8 cellular contexts compared by ENCODE assay signal in genomic region chr4:56655209-56655626, GRCh38. TPM values are rescaled to one million over a fixed set of nuclear protein-coding genes. Genes with fewer than 3 reads are reported as not detected.
DNase-seq lines count a peak whose midpoint lies in the region; ATAC-seq and TF ChIP-seq lines count a peak whose summit lies in the region.

No MANE protein-coding gene starts in this region.

- H3K36me3 ChIP-seq in SJSA1 (no peaks in the 10 kb centered on the region), ectodermal cell (ENCODE audit: control insufficient read depth, insufficient read depth, low read length) (no peaks in the 10 kb centered on the region), lung (ENCODE audit: control insufficient read depth in 2 of 2, insufficient read depth in 2 of 2, low read length in 2 of 2) (peaks cover 0 to 4% of the 10 kb centered on the region in 2 donors)

- ATAC-seq in lung (ENCODE audit: insufficient read depth, low FRiP score), result no peak
- ATAC-seq in GM18517 (IDR thresholded peaks at IDR 0.05; ENCODE audit: unreplicated experiment), result no peak

- TF ChIP-seq CTCF in GM10248 (IDR thresholded peaks at IDR 0.05; ENCODE audit: control extremely low read depth, extremely low read depth, low read depth, missing control alignments) (no peak), lung (IDR thresholded peaks at IDR 0.05; ENCODE audit: control extremely low read depth, extremely low read depth) (no peak)

- peaks cover 19% of the 10 kb centered on the region for H3K4me1 ChIP-seq in SJSA1 (replicated peaks)
- peaks cover 7% of the 10 kb centered on the region for H3K4me1 ChIP-seq in ectodermal cell (ENCODE audit: control insufficient read depth, insufficient read depth, low read length)
- peaks cover 0 to 18% of the 10 kb centered on the region in 2 donors for H3K4me1 ChIP-seq in lung (ENCODE audit: control insufficient read depth in 2 of 2, insufficient read depth in 2 of 2, low read length in 2 of 2)

- DNase-seq in GM10248 (ENCODE audit: extremely low spot score) (peak; percentile 20), SJSA1 (ENCODE audit: low read depth in 1 of 2, low spot score in 2 of 2) (peak; percentile 31 to 48), lung (ENCODE audit: low spot score) (no peak), NCI-H2029 treated with DMSO at 0.1 percent for 48 hours (lab: John Stamatoyannopoulos, UW) (no peak), D341Med (ENCODE audit: low spot score) (no peak)

- H3K9me3 ChIP-seq in SJSA1 (replicated peaks), result no peaks in the 10 kb centered on the region
- no peaks in the 10 kb centered on the region for H3K9me3 ChIP-seq in ectodermal cell (ENCODE audit: control insufficient read depth, low read length)
- no peaks in the 10 kb centered on the region for H3K9me3 ChIP-seq in lung (ENCODE audit: control insufficient read depth in 2 of 2, insufficient read depth in 1 of 2, low read length in 1 of 2)

- WGBS in ectodermal cell, 2 experiments, result 1 to 2% methylated on average over 28 of the region's 28 CpGs
- whole genome bisulfite sequencing in lung, 2 donors, result 7 to 22% methylated on average over 28 of the region's 28 CpGs

- no peak overlapping the region for H3K27ac ChIP-seq in SJSA1
- H3K27ac ChIP-seq in ectodermal cell (ENCODE audit: insufficient read depth, low read depth, low read length, poor library complexity, severe bottlenecking), result no peak overlapping the region
- H3K27ac ChIP-seq in lung (ENCODE audit: low read depth in 1 of 2, low read length in 1 of 2), result peak overlapping the region in 1 of 2 donors; percentile 51
- H3K27ac ChIP-seq in temporal lobe (ENCODE audit: low read depth, low read length), result peak overlapping the region; percentile 74

- H3K27me3 ChIP-seq in SJSA1 (replicated peaks) (peaks cover 13% of the 10 kb centered on the region), ectodermal cell (ENCODE audit: control insufficient read depth, insufficient read depth, low read length, poor library complexity, severe bottlenecking) (peaks cover 61% of the 10 kb centered on the region), lung (ENCODE audit: control insufficient read depth, insufficient read depth) (no peaks in the 10 kb centered on the region)

- peak overlapping the region; percentile 45 for H3K4me3 ChIP-seq in SJSA1
- H3K4me3 ChIP-seq in ectodermal cell (ENCODE audit: insufficient read depth, low read depth, low read length), result peak overlapping the region; percentile 43
- H3K4me3 ChIP-seq in lung, result peak overlapping the region; percentile 40

- CTCF ChIA-PET in GM10248 (lab: Yijun Ruan, JAX), result interaction anchor here (1.2 to 1.3 kb wide), 2 partner anchors 144 to 230 kb away, joined by 3 to 5 read pairs; no protein-coding TSS in a partner anchor

- POLR2A ChIA-PET in GM10248 (lab: Yijun Ruan, JAX), result no interaction called here

RNA-seq across cellular contexts. Expression of gene HOPX, which starts 25.9 kb away (rescaled TPM):
- 4.3 and 5.5 TPM in 2 replicates for total RNA-seq in SJSA1 (2014; rRNA removed; shearing (Covaris generic))
- polyA plus RNA-seq in ectodermal cell (2013, experiment 1 of 4), result not detected
- polyA plus RNA-seq in ectodermal cell (2013, experiment 2 of 4), result not detected
- 0.85 TPM for polyA plus RNA-seq in ectodermal cell (2013, experiment 3 of 4)
- polyA plus RNA-seq in ectodermal cell (2013, experiment 4 of 4), result 1.1 TPM
- total RNA-seq in lung (100 to 1,000 TPM; 144 to 450 TPM), temporal lobe (58.0 TPM)
- polyA plus RNA-seq in lung, result 100 to 1,000 TPM; 731 to 792 TPM

Comparison
In these comparisons a context has a peak if more than half of its experiments do, and no peak if none do; other contexts are left out.
1. DNase-seq: peak in GM10248 (single experiment) and SJSA1 (2 of 2); none in lung (single experiment), NCI-H2029 treated with DMSO at 0.1 percent for 48 hours (single experiment) and D341Med (single experiment).
2. Peak in every context shown above with its lines, with median percentiles within 50 percentile points of each other: H3K4me3 ChIP-seq.